Comparison of ENCODE assay signal across 7 cellular contexts in genomic region chr19:49579193-49579592, GRCh38. TPM values are rescaled to one million over a fixed set of nuclear protein-coding genes. Genes with fewer than 3 reads are reported as not detected.
DNase-seq lines count a peak whose midpoint lies in the region; ATAC-seq and TF ChIP-seq lines count a peak whose summit lies in the region.

No MANE protein-coding gene starts in this region.

- peak overlapping the region; percentile 15 for H3K9ac ChIP-seq in H9 (ENCODE audit: extremely low read depth, insufficient read length, low read length)

- no peak overlapping the region for H4K8ac ChIP-seq in H9 (replicated peaks; ENCODE audit: insufficient read length, low read depth, low read length)

- no peak overlapping the region for H3T11ph ChIP-seq in H9 (ENCODE audit: low read length)

- no peak overlapping the region for H3K23ac ChIP-seq in H9 (ENCODE audit: insufficient read length, low read depth, low read length)

- H3K4me2 ChIP-seq in H9 (ENCODE audit: insufficient read depth, insufficient read length, low read length), result peak overlapping the region; percentile 99

- H3K23me2 ChIP-seq in H9 (ENCODE audit: insufficient read length, low read depth, low read length, poor library complexity, severe bottlenecking), result peaks cover 10% of the 10 kb centered on the region

- no peak overlapping the region for H3K4ac ChIP-seq in H9 (ENCODE audit: low read depth, low read length)

- H3K79me2 ChIP-seq in H9 (ENCODE audit: insufficient read depth, low read length), result peaks cover 7% of the 10 kb centered on the region; the same call in 1 of the 2 replicates

- H3K79me1 ChIP-seq in H9 (ENCODE audit: insufficient read depth, low read depth, low read length, poor library complexity, severe bottlenecking), result no peaks in the 10 kb centered on the region

- no peak overlapping the region for H2BK20ac ChIP-seq in H9 (ENCODE audit: low read depth, low read length, poor library complexity, severe bottlenecking)

- H3K36me3 Mint-ChIP-seq in H9 (ENCODE audit: insufficient read depth in 1 of 3, low read depth in 3 of 3) (peaks cover 1 to 9% (median 9%) of the 10 kb centered on the region in 3 experiments; a peak in 5 of 7 replicates), endothelial cell (ENCODE audit: low read depth, unreplicated experiment) (peaks cover 14% of the 10 kb centered on the region)

- no peak overlapping the region for H2BK5ac ChIP-seq in H9 (ENCODE audit: insufficient read length, low read length)

- H3K27ac Mint-ChIP-seq in H9, result peak overlapping the region in 1 of 3 experiments; percentile 41; a peak in 2 of 7 replicates
- H3K27ac Mint-ChIP-seq in endothelial cell (ENCODE audit: unreplicated experiment), result peak overlapping the region; percentile 98

- DNase-seq in H9 (no peak), SJCRH30 (no peak), endothelial cell (ENCODE audit: low spot score) (no peak), psoas muscle (no peak)

- H4K5ac ChIP-seq in H9 (ENCODE audit: insufficient read length, low read depth, low read length), result no peak overlapping the region

- H3K9me3 ChIP-seq in H9 (ENCODE audit: control insufficient read depth, low read depth, low read length), result no peaks in the 10 kb centered on the region
- no peaks in the 10 kb centered on the region for H3K9me3 ChIP-seq in SJCRH30 (replicated peaks)
- H3K9me3 ChIP-seq in psoas muscle, result no peaks in the 10 kb centered on the region

- H4K91ac ChIP-seq in H9 (ENCODE audit: insufficient read length, low read depth, low read length), result no peak overlapping the region

- peak overlapping the region; percentile 71; the same call in 1 of the 2 replicates for H3K4me3 ChIP-seq in SJCRH30
- peak overlapping the region; percentile 88 for H3K4me3 ChIP-seq in psoas muscle

- intact Hi-C loops in psoas muscle (cut with DNase I), result loop anchor here in 1 of 2 donors (10.0 kb wide), 1 partner anchor 96 kb away; the partner anchor contains the start of gene PRMT1

- TF ChIP-seq CTCF in H9 (conservative IDR thresholded peaks at IDR 0.05), result no peak
- TF ChIP-seq CTCF in endothelial cell (IDR thresholded peaks at IDR 0.05; ENCODE audit: unreplicated experiment), result no peak
- no peak for TF ChIP-seq CTCF in psoas muscle (IDR thresholded peaks at IDR 0.05)

- ATAC-seq in psoas muscle (peak in 3 of 4 donors; percentile 5 to 27 (median 20)), GM21423 (IDR thresholded peaks at IDR 0.05; ENCODE audit: unreplicated experiment) (no peak), HG03342 (IDR thresholded peaks at IDR 0.05; ENCODE audit: unreplicated experiment) (no peak), GM19455 (IDR thresholded peaks at IDR 0.05; ENCODE audit: unreplicated experiment) (no peak)

- H2AFZ ChIP-seq in H9 (ENCODE audit: low read length), result no peak overlapping the region

- no peak overlapping the region for H3K14ac ChIP-seq in H9 (ENCODE audit: insufficient read depth, low read length)

- H3K27me3 Mint-ChIP-seq in H9 (ENCODE audit: low read depth), result no peaks in the 10 kb centered on the region
- peaks cover 8% of the 10 kb centered on the region for H3K27me3 Mint-ChIP-seq in endothelial cell (ENCODE audit: unreplicated experiment)

- H2BK120ac ChIP-seq in H9 (ENCODE audit: low read depth, low read length, poor library complexity, severe bottlenecking), result no peak overlapping the region

- H3K36me3 ChIP-seq in SJCRH30 (peaks cover 11% of the 10 kb centered on the region), psoas muscle (ENCODE audit: insufficient read depth in 1 of 2, low read depth in 1 of 2) (peaks cover 2 to 22% of the 10 kb centered on the region in 2 donors)

- H3K56ac ChIP-seq in H9 (ENCODE audit: insufficient read length, low read depth, low read length), result no peak overlapping the region

- no CpG with 5 or more reads among the region's 4 CpGs for WGBS in H9 (ENCODE audit: extremely low coverage, insufficient read length, low lambda C conversion rate)
- 41 to 50% (median 41%) methylated on average over 4 of the region's 4 CpGs for WGBS in psoas muscle, 3 donors

- H2AK5ac ChIP-seq in H9 (ENCODE audit: insufficient read length, low read length), result no peak overlapping the region

- H3K27me3 ChIP-seq in H9 (ENCODE audit: insufficient read depth, low read length) (no peaks in the 10 kb centered on the region), SJCRH30 (no peaks in the 10 kb centered on the region), psoas muscle (ENCODE audit: insufficient read depth in 3 of 3, low read length in 2 of 3) (no peaks in the 10 kb centered on the region)

- H2BK12ac ChIP-seq in H9 (ENCODE audit: insufficient read length, low read depth, low read length), result no peak overlapping the region

- peak overlapping the region; percentile 92 to 95 for H3K4me3 Mint-ChIP-seq in H9
- peak overlapping the region; percentile 99 for H3K4me3 Mint-ChIP-seq in endothelial cell (ENCODE audit: unreplicated experiment)

- peaks cover 15 to 26% of the 10 kb centered on the region in 2 experiments for H3K4me1 Mint-ChIP-seq in H9
- peaks cover 20% of the 10 kb centered on the region for H3K4me1 Mint-ChIP-seq in endothelial cell (ENCODE audit: unreplicated experiment)

- H4K20me1 ChIP-seq in H9 (ENCODE audit: control insufficient read depth, insufficient read depth, insufficient read length), result no peaks in the 10 kb centered on the region

- H3K9me3 Mint-ChIP-seq in H9, result no peaks in the 10 kb centered on the region; a peak in 1 of 5 replicates
- H3K9me3 Mint-ChIP-seq in endothelial cell (ENCODE audit: unreplicated experiment), result no peaks in the 10 kb centered on the region

- no peak overlapping the region for H2BK15ac ChIP-seq in H9 (ENCODE audit: low read depth, low read length)

- no peak overlapping the region for H3K18ac ChIP-seq in H9 (ENCODE audit: insufficient read length, low read depth, low read length)

- H3K4me1 ChIP-seq in H9 (ENCODE audit: insufficient read depth, low read length) (no peaks in the 10 kb centered on the region), SJCRH30 (peaks cover 12% of the 10 kb centered on the region), psoas muscle (peaks cover 34% of the 10 kb centered on the region)

- H3K27ac ChIP-seq in H9 (ENCODE audit: insufficient read length, low read depth, low read length), result no peak overlapping the region
- no peak overlapping the region for H3K27ac ChIP-seq in SJCRH30
- H3K27ac ChIP-seq in psoas muscle, result peak overlapping the region; percentile 80

RNA-seq across cellular contexts. Expression of gene NOSIP, which starts 1.2 kb away (rescaled TPM):
- total RNA-seq in H9 (2021), result 75.1 and 78.4 TPM in 2 replicates
- 54.2 and 66.5 TPM in 2 replicates for total RNA-seq in SJCRH30 (2014; rRNA removed; shearing (Covaris generic))
- 76.3 TPM for total RNA-seq in endothelial cell (ENCODE audit: unreplicated experiment)
- 10 to 100 TPM; 53.9 to 69.9 (median 58.1) TPM for total RNA-seq in psoas muscle
- 100 to 1,000 TPM in 1 of 3 donors, 10 to 100 TPM in 2; 75.4 to 104 (median 95.2) TPM for polyA plus RNA-seq in psoas muscle

RNA-seq across cellular contexts. Expression of gene PRRG2, which starts 1.9 kb away (rescaled TPM):
- 3.3 and 3.5 TPM in 2 replicates for total RNA-seq in H9 (2021)
- 0.51 and 0.58 TPM in 2 replicates for total RNA-seq in SJCRH30 (2014; rRNA removed; shearing (Covaris generic))
- 2.4 TPM for total RNA-seq in endothelial cell (ENCODE audit: unreplicated experiment)
- under 1 TPM; 0.24 to 0.89 (median 0.69) TPM for total RNA-seq in psoas muscle
- 10 to 100 TPM in 1 of 3 donors, 1 to 10 TPM in 2; 1.4 to 16.0 (median 5.9) TPM for polyA plus RNA-seq in psoas muscle

RNA-seq across cellular contexts. Expression of gene PRR12, which starts 11.8 kb away (rescaled TPM):
- 64.2 and 65.9 TPM in 2 replicates for total RNA-seq in H9 (2021)
- 6.1 and 6.3 TPM in 2 replicates for total RNA-seq in SJCRH30 (2014; rRNA removed; shearing (Covaris generic))
- 38.8 TPM for total RNA-seq in endothelial cell (ENCODE audit: unreplicated experiment)
- total RNA-seq in psoas muscle, result 10 to 100 TPM in 1 of 4 donors, 1 to 10 TPM in 3; 7.1 to 15.1 (median 7.6) TPM
- 1 to 10 TPM; 2.3 to 5.0 (median 3.1) TPM for polyA plus RNA-seq in psoas muscle

RNA-seq across cellular contexts. Expression of gene RCN3, which starts 51.4 kb away (rescaled TPM):
- total RNA-seq in H9 (2021), result 14.5 and 15.0 TPM in 2 replicates
- total RNA-seq in SJCRH30 (2014; rRNA removed; shearing (Covaris generic)), result 2.8 and 3.4 TPM in 2 replicates
- 19.4 TPM for total RNA-seq in endothelial cell (ENCODE audit: unreplicated experiment)
- total RNA-seq in psoas muscle, result 1 to 10 TPM; 6.4 to 8.6 (median 7.4) TPM
- 1 to 10 TPM; 3.9 to 9.6 (median 7.3) TPM for polyA plus RNA-seq in psoas muscle

Comparison
In these comparisons a context has a peak if more than half of its experiments do, and no peak if none do; other contexts are left out.
1. ATAC-seq: peak in psoas muscle (3 of 4); none in GM21423 (single experiment), HG03342 (single experiment) and GM19455 (single experiment).